ENCODE assay signal across 1 cellular context in the genomic region with DNA sequence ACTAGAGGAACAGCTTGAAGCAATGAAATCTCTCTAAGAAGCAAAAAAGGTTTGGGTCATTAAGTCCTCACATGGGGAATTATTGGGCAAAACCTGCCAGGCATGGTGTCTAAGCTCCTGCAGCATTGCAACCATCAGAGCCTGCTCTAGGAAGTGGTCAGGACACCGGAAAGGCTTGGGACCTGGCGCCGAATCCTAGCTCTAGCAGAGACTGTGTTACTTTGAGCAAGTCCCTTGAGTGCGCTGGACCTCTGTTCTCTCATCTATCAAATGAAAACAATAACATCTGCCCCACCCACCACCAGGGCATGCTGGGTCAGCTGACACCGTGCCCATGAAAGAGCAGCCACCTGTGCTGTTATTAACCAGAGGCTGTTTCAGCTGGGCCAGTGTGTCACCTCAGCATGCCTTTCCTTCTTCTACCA.
TF ChIP-seq lines count a peak whose summit lies in the region.

No MANE protein-coding gene starts in this region.

TF ChIP-seq in A549, 52 proteins besides CTCF, POLR2A, EP300 and RAD21 (continued from another document):
- TF ChIP-seq HMGXB4 (CRISPR knock-in tag; IDR thresholded peaks at IDR 0.05; ENCODE audit: borderline replicate concordance) (no peak), MYC (IDR thresholded peaks at IDR 0.05; ENCODE audit: borderline replicate concordance, low read length) (no peak), CHD4 (IDR thresholded peaks at IDR 0.05; ENCODE audit: borderline replicate concordance) (no peak)
